Comparison of ENCODE assay signal across 14 cellular contexts in the genomic region with DNA sequence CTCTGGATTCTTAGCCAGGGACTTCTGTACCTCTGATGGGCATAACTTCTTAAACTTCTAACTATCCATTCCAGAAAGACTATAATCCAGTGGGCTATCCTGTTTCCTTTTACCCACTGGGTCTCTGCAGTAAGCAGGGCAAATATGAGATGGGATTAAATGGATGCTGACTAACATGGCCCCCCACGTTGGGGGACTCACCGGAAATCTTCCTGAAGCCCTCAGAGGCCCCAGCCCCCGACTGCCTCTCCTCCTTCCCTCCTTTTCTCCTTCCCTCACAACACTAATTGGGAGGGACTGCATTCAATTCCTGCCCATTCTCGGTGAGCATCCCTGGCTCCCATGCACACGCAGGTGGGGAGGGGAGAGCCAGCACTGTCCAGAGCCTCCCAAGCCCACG.
DNase-seq lines count a peak whose midpoint lies in the region; ATAC-seq, FAIRE-seq and TF ChIP-seq lines count a peak whose summit lies in the region.
"Had no signal": no experiment of that assay in that cellular context is flagged by ENCODE, and none has a peak within 500 bp of the region (broad histone marks: within the 10 kb centered on the region; RNA-seq: fewer than 3 reads in every experiment).

No MANE protein-coding gene starts in this region.

- H3K36me3 ChIP-seq in right lobe of liver (no peaks in the 10 kb centered on the region), HepG2 (replicated peaks in 1 of 2; ENCODE audit: control insufficient read depth in 1 of 2, insufficient read depth in 2 of 2, low read length in 2 of 2) (no peaks in the 10 kb centered on the region; a peak in 1 of 5 replicates), fibroblast of lung (ENCODE audit: control insufficient read depth, insufficient read depth, low read length) (no peaks in the 10 kb centered on the region), ovary (no peaks in the 10 kb centered on the region)

- no peak for FAIRE-seq in HepG2 (lab: Jason Lieb, UNC)
- FAIRE-seq: GM18507 had no signal

- 72% methylated on average over 3 of the region's 6 CpGs for WGBS in right lobe of liver (ENCODE audit: insufficient coverage, low coverage, low lambda C conversion rate, missing lambda C conversion rate)
- 93% methylated on average over 6 of the region's 6 CpGs for WGBS in HepG2 (ENCODE audit: low lambda C conversion rate)
- WGBS in ovary, 3 donors = 19 to 52% (median 25%) methylated on average over 6 of the region's 6 CpGs

- H3K27ac Mint-ChIP-seq in T-cell = no peak overlapping the region
- H3K27ac Mint-ChIP-seq: stimulated activated memory B cell treated with anti-CD40 and anti-IgM and Interleukin-4, amounts not matched to agents 10 μg/mL and 1 μg/mL and 100 μg/mL, for 72 hours had no signal

- no peaks in the 10 kb centered on the region for H3K9me3 Mint-ChIP-seq in T-cell
- H3K9me3 Mint-ChIP-seq: naive thymus-derived CD8-positive, alpha-beta T cell; stimulated activated memory B cell treated with anti-CD40 and anti-IgM and Interleukin-4, amounts not matched to agents 10 μg/mL and 1 μg/mL and 100 μg/mL, for 72 hours had no signal

- ATAC-seq in right lobe of liver (no peak), HepG2 (no peak), T-cell (replicated peaks in 1 of 4) (no peak)
- ATAC-seq: naive thymus-derived CD8-positive, alpha-beta T cell; stimulated activated memory B cell treated with anti-CD40 and anti-IgM and Interleukin-4, amounts not matched to agents 10 μg/mL and 1 μg/mL and 100 μg/mL, for 72 hours had no signal

- H3K4me2 ChIP-seq in HepG2 (ENCODE audit: low read depth, low read length) (no peak overlapping the region), fibroblast of lung (ENCODE audit: extremely low read depth, insufficient read depth, low read length) (peak overlapping the region; percentile 99)

- no peak for TF ChIP-seq CTCF in right lobe of liver (IDR thresholded peaks at IDR 0.05)
- no peak for TF ChIP-seq CTCF in HepG2 (CRISPR knock-in tag; IDR thresholded peaks at IDR 0.05)
- no peak for TF ChIP-seq CTCF in fibroblast of lung (conservative IDR thresholded peaks at IDR 0.05 in 1 of 2, IDR thresholded peaks at IDR 0.05 in 1 of 2; ENCODE audit: low read depth in 1 of 2, low read length in 2 of 2)
- TF ChIP-seq CTCF in ovary (IDR thresholded peaks at IDR 0.05) = no peak

- H3K4me1 Mint-ChIP-seq in T-cell = peaks cover 60 to 85% (median 65%) of the 10 kb centered on the region in 3 donors

- H3K4me1 ChIP-seq in right lobe of liver (peaks cover 0 to 5% (median 0%) of the 10 kb centered on the region in 4 donors), HepG2 (ENCODE audit: insufficient read depth, low read length) (peaks cover 42% of the 10 kb centered on the region), fibroblast of lung (ENCODE audit: control insufficient read depth, extremely low read depth, insufficient read depth, low read length) (peaks cover 33% of the 10 kb centered on the region), ovary (ENCODE audit: insufficient read depth) (peaks cover 66% of the 10 kb centered on the region)

- in situ Hi-C loops in HepG2 (cut with HindIII; ENCODE audit: extremely low pct_ligation_motif_present, low pct_unique_long_range_greater_than_20kb) = no loop called here

- no peak for DNase-seq in right lobe of liver
- DNase-seq in HepG2 (ENCODE audit: low spot score) = no peak
- no peak for DNase-seq in fibroblast of lung (ENCODE audit: low read depth in 2 of 2)
- no peak for DNase-seq in ovary
- DNase-seq in HT-29 (ENCODE audit: low spot score) = no peak
- no peak for DNase-seq in iPS-NIHi11 (ENCODE audit: low spot score)
- no peak for DNase-seq in T-cell
- no peak for DNase-seq in activated CD4-positive, alpha-beta T cell treated with anti-CD3 and anti-CD28 coated beads for 48 hours
- DNase-seq: activated CD4-positive, alpha-beta T cell treated with anti-CD3 and anti-CD28 coated beads, Interleukin-2, amount 50 U/mL, for 48 hours; activated naive CD4-positive, alpha-beta T cell; naive thymus-derived CD8-positive, alpha-beta T cell; NCI-H1417 had no signal

- peaks cover 14% of the 10 kb centered on the region for H3K36me3 Mint-ChIP-seq in T-cell
- H3K36me3 Mint-ChIP-seq: stimulated activated memory B cell treated with anti-CD40 and anti-IgM and Interleukin-4, amounts not matched to agents 10 μg/mL and 1 μg/mL and 100 μg/mL, for 72 hours had no signal

- no peak overlapping the region for H3K4me3 Mint-ChIP-seq in T-cell
- H3K4me3 Mint-ChIP-seq: stimulated activated memory B cell treated with anti-CD40 and anti-IgM and Interleukin-4, amounts not matched to agents 10 μg/mL and 1 μg/mL and 100 μg/mL, for 72 hours had no signal

- H4K20me1 ChIP-seq in HepG2 (ENCODE audit: insufficient read depth, low read length) (peaks cover 4% of the 10 kb centered on the region), fibroblast of lung (ENCODE audit: control insufficient read depth, extremely low read depth, insufficient read depth, low read length) (no peaks in the 10 kb centered on the region)

- CTCF ChIA-PET in HepG2 (lab: Yijun Ruan, JAX; ENCODE audit: low intra/inter-chr PET ratio, low total read pairs) = no interaction called here
- CTCF ChIA-PET in T-cell (lab: Charles Lee) = no interaction called here

- H3K27me3 Mint-ChIP-seq in T-cell = no peaks in the 10 kb centered on the region
- H3K27me3 Mint-ChIP-seq: naive thymus-derived CD8-positive, alpha-beta T cell; stimulated activated memory B cell treated with anti-CD40 and anti-IgM and Interleukin-4, amounts not matched to agents 10 μg/mL and 1 μg/mL and 100 μg/mL, for 72 hours had no signal

- H3K27me3 ChIP-seq in right lobe of liver (no peaks in the 10 kb centered on the region), HepG2 (ENCODE audit: control insufficient read depth in 1 of 2, insufficient read depth in 2 of 2, low read length in 2 of 2) (no peaks in the 10 kb centered on the region), fibroblast of lung (ENCODE audit: control insufficient read depth, insufficient read depth, low read length) (no peaks in the 10 kb centered on the region), ovary (no peaks in the 10 kb centered on the region)

- TF ChIP-seq POLR2A in right lobe of liver (IDR thresholded peaks at IDR 0.05) (no peak), HepG2 (IDR thresholded peaks at IDR 0.05; ENCODE audit: insufficient read depth in 1 of 2, low read depth in 2 of 2, low read length in 2 of 2) (no peak), ovary (IDR thresholded peaks at IDR 0.05) (no peak)

- H2AFZ ChIP-seq in HepG2 (ENCODE audit: low read length) (no peak overlapping the region), fibroblast of lung (ENCODE audit: low read length) (no peak overlapping the region)

- TF ChIP-seq EP300 in HepG2 (IDR thresholded peaks at IDR 0.05; ENCODE audit: low read depth in 2 of 2, low read length in 2 of 2) (no peak), HepG2 (CRISPR knock-in tag; IDR thresholded peaks at IDR 0.05; ENCODE audit: borderline replicate concordance) (no peak), ovary (IDR thresholded peaks at IDR 0.05) (no peak)

- H3K79me2 ChIP-seq in HepG2 (ENCODE audit: insufficient read depth, low read length) = peaks cover 8% of the 10 kb centered on the region
- peaks cover 16% of the 10 kb centered on the region for H3K79me2 ChIP-seq in fibroblast of lung (ENCODE audit: control insufficient read depth, insufficient read depth, low read length)

- no peaks in the 10 kb centered on the region for H3K9me3 ChIP-seq in right lobe of liver
- H3K9me3 ChIP-seq in HepG2 (ENCODE audit: low read length) = no peaks in the 10 kb centered on the region
- H3K9me3 ChIP-seq in fibroblast of lung (ENCODE audit: control insufficient read depth, insufficient read depth, low read depth, low read length) = no peaks in the 10 kb centered on the region
- no peaks in the 10 kb centered on the region for H3K9me3 ChIP-seq in ovary

- no TSS peak for BruUV-seq in HepG2 (replicated peaks; lab: Mats Ljungman, UMichigan)

- H3K9ac ChIP-seq in HepG2 (ENCODE audit: insufficient read depth, low read depth, low read length) (no peak overlapping the region), fibroblast of lung (ENCODE audit: insufficient read depth, low read length) (no peak overlapping the region)

- H3K27ac ChIP-seq in right lobe of liver (peak overlapping the region; percentile 13 to 42 (median 37)), HepG2 (ENCODE audit: extremely low read length, insufficient read depth, low read length) (no peak overlapping the region), fibroblast of lung (ENCODE audit: insufficient read depth, low read length) (peak overlapping the region; percentile 99), ovary (peak overlapping the region; percentile 67 to 80)

- intact Hi-C loops in right lobe of liver (cut with DNase I) = no loop called here
- intact Hi-C loops in HepG2 (cut with micrococcal nuclease; ENCODE audit: unreplicated experiment) = no loop called here
- intact Hi-C loops in ovary (cut with DNase I) = no loop called here

- POLR2A ChIA-PET in HepG2 (lab: Yijun Ruan, JAX) = no interaction called here
- POLR2A ChIA-PET in T-cell (lab: Charles Lee) = no interaction called here

- TF ChIP-seq RAD21 in HepG2 (CRISPR knock-in tag; IDR thresholded peaks at IDR 0.05) = no peak

- H3K4me3 ChIP-seq in right lobe of liver = no peak overlapping the region
- no peak overlapping the region for H3K4me3 ChIP-seq in HepG2 (replicated peaks in 1 of 3; ENCODE audit: insufficient read depth in 1 of 3, low read depth in 2 of 3, low read length in 3 of 3)
- peak overlapping the region in 2 of 4 experiments; percentile 52 to 56 for H3K4me3 ChIP-seq in fibroblast of lung (replicated peaks in 1 of 4; ENCODE audit: control extremely low read depth in 1 of 4, insufficient read depth in 1 of 4, low read depth in 3 of 4, low read length in 4 of 4)
- peak overlapping the region; percentile 15 for H3K4me3 ChIP-seq in ovary

TF ChIP-seq in HepG2, 621 proteins besides CTCF, POLR2A, EP300 and RAD21 (continues in another document):
- TF ChIP-seq ZNF225 (CRISPR knock-in tag; IDR thresholded peaks at IDR 0.05) (no peak), HOXA9 (CRISPR knock-in tag; IDR thresholded peaks at IDR 0.05; ENCODE audit: borderline replicate concordance) (no peak), RXRB (CRISPR knock-in tag; IDR thresholded peaks at IDR 0.05; ENCODE audit: borderline replicate concordance) (no peak), ARNTL (CRISPR knock-in tag; IDR thresholded peaks at IDR 0.05) (no peak), ZNF460 (CRISPR knock-in tag; IDR thresholded peaks at IDR 0.05; ENCODE audit: borderline replicate concordance) (no peak)
- TF ChIP-seq, protein P1, sequence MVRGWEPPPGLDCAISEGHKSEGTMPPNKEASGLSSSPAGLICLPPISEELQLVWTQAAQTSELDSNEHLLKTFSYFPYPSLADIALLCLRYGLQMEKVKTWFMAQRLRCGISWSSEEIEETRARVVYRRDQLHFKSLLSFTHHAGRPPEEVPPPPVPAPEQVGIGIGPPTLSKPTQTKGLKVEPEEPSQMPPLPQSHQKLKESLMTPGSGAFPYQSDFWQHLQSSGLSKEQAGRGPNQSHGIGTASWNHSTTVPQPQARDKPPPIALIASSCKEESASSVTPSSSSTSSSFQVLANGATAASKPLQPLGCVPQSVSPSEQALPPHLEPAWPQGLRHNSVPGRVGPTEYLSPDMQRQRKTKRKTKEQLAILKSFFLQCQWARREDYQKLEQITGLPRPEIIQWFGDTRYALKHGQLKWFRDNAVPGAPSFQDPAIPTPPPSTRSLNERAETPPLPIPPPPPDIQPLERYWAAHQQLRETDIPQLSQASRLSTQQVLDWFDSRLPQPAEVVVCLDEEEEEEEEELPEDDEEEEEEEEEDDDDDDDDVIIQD (CRISPR knock-in tag; IDR thresholded peaks at IDR 0.05; ENCODE audit: low read depth) = no peak
